In genomic region chr5:54876561-54876960, GRCh38 we compare ENCODE assay signal across 33 cellular contexts.
"Had no signal": no experiment of that assay in that cellular context is flagged by ENCODE, and none has a peak within 500 bp of the region (broad histone marks: within the 10 kb centered on the region; RNA-seq: fewer than 3 reads in every experiment).

No MANE protein-coding gene starts in this region.

- H3K9me3 Mint-ChIP-seq: immature natural killer cell; natural killer cell treated with Interleukin-12 subunit alpha and Interleukin-12 subunit beta and Interleukin-15 and Interleukin-18, amount 100 ng/mL, for 72 hours; neural crest cell; stimulated activated effector memory CD8-positive, alpha-beta T cell treated with anti-CD3 and anti-CD28 coated beads, Interleukin-12 subunit alpha, Interleukin-12 subunit beta, amount 100 ng/mL, for 72 hours had no signal

- H3K9me3 ChIP-seq: esophagus squamous epithelium, lower lobe of right lung, neutrophil, pancreas, right atrium auricular region, testis, tibial artery, upper lobe of left lung, uterus had no signal

- H3K36me3 Mint-ChIP-seq: naive B cell; stimulated activated effector memory CD8-positive, alpha-beta T cell treated with anti-CD3 and anti-CD28 coated beads, Interleukin-12 subunit alpha, Interleukin-12 subunit beta, amount 100 ng/mL, for 72 hours had no signal

- DNase-seq: dermis blood vessel endothelial cell; effector memory CD4-positive, alpha-beta T cell; erythroblast; esophagus squamous epithelium; foreskin melanocyte; glutamatergic neuron; heart right ventricle; hypothalamus; immature natural killer cell; islet precursor cell; kidney glomerular epithelial cell; left colon; left ventricle myocardium superior; lower lobe of right lung; naive B cell; pancreas; stimulated activated CD4-positive, alpha-beta T cell treated with anti-CD3 and anti-CD28 coated beads, Interleukin-12 subunit alpha, Interleukin-12 subunit beta, amount 100 ng/mL, for 4 hours; stimulated activated CD4-positive, alpha-beta T cell treated with anti-CD3 and anti-CD28 coated beads, Interleukin-1b, Interleukin-23, amount 100 ng/mL, for 48 hours; stimulated activated CD4-positive, alpha-beta T cell treated with anti-CD3 and anti-CD28 coated beads, Interleukin-4, amount 100 ng/mL, for 1 hour; stimulated activated naive CD4-positive, alpha-beta T cell treated with Interleukin-2 at 50 U/mL for 16 hours; substantia nigra; testis; tibial artery; upper lobe of left lung; uterus had no signal

- H3K4me1 ChIP-seq: right atrium auricular region, testis, uterus had no signal

- H3K4me3 Mint-ChIP-seq: immature natural killer cell; naive B cell; natural killer cell treated with Interleukin-12 subunit alpha and Interleukin-12 subunit beta and Interleukin-15 and Interleukin-18, amount 100 ng/mL, for 72 hours; neural crest cell; stimulated activated effector memory CD8-positive, alpha-beta T cell treated with anti-CD3 and anti-CD28 coated beads, Interleukin-12 subunit alpha, Interleukin-12 subunit beta, amount 100 ng/mL, for 72 hours had no signal

- H3K4me3 ChIP-seq: coronary artery, esophagus squamous epithelium, heart right ventricle, lower lobe of right lung, pancreas, right atrium auricular region, smooth muscle cell, testis, tibial artery, upper lobe of left lung, uterus had no signal

- H3K4me1 Mint-ChIP-seq: neural crest cell had no signal

- H3K36me3 ChIP-seq: esophagus squamous epithelium, heart right ventricle, lower lobe of right lung, neutrophil, pancreas, right atrium auricular region, tibial artery, upper lobe of left lung, uterus had no signal

- ATAC-seq: heart right ventricle; left colon; left ventricle myocardium superior; natural killer cell treated with Interleukin-12 subunit alpha and Interleukin-12 subunit beta and Interleukin-15 and Interleukin-18, amount 100 ng/mL, for 72 hours; sciatic nerve; stimulated activated effector memory CD8-positive, alpha-beta T cell treated with anti-CD3 and anti-CD28 coated beads, Interleukin-12 subunit alpha, Interleukin-12 subunit beta, amount 100 ng/mL, for 72 hours had no signal

- H3K27ac Mint-ChIP-seq: immature natural killer cell; naive B cell; natural killer cell treated with Interleukin-12 subunit alpha and Interleukin-12 subunit beta and Interleukin-15 and Interleukin-18, amount 100 ng/mL, for 72 hours; stimulated activated effector memory CD8-positive, alpha-beta T cell treated with anti-CD3 and anti-CD28 coated beads, Interleukin-12 subunit alpha, Interleukin-12 subunit beta, amount 100 ng/mL, for 72 hours had no signal

- H3K4me2 ChIP-seq: smooth muscle cell had no signal

- H3K27me3 ChIP-seq: esophagus squamous epithelium, pancreas, right atrium auricular region, testis, tibial artery, upper lobe of left lung, uterus had no signal

- H3K27ac ChIP-seq: coronary artery, esophagus squamous epithelium, heart right ventricle, lower lobe of right lung, neutrophil, pancreas, right atrium auricular region, testis, tibial artery, upper lobe of left lung, uterus had no signal
